Comparison of ENCODE assay signal across 16 cellular contexts in the genomic region with DNA sequence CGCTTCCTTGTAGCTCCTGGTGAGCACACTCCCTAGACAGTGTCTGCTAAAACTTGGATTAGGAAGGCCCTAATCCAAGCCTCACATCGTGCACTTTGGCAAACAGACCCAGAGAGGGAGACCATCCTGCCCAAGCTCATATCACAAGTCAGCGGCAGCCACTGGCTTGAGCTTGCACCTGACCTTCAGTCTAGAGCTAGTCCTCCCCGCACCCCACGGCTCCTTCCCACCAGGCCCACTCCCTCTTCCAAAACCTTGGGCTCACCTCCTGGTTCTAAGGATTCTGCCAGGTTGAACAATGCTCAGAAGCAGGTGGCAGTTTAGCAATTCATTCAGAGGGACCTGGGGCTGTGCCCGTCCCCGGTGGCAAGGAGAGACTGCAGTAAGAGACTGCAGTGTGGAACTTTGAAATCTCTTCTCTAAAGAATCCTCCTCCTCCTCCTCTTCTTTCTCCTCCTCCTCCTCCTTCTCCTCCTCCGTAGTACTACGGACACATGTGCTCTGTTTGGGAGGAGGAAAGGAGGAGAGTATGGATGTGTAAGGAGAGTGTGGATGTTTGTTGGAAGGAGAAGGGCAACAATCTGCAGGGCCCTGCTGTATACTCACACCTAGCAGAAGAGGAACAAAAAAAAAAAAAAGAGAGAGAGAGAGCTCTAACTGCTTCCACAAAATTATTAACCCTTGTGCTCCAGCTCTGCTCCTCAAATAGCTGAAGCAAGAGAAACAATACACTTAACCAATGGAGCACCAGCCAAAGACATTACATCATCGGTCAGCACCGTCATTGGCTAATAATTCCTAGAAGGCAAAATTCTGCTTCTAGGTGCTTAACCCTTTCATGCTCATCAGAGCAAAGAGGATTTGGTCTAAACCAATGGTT. TPM values are rescaled to one million over a fixed set of nuclear protein-coding genes. Genes with fewer than 3 reads are reported as not detected.
DNase-seq lines count a peak whose midpoint lies in the region; TF ChIP-seq lines count a peak whose summit lies in the region.
"Had no signal": no experiment of that assay in that cellular context is flagged by ENCODE, and none has a peak within 500 bp of the region (broad histone marks: within the 10 kb centered on the region; RNA-seq: fewer than 3 reads in every experiment).

No MANE protein-coding gene starts in this region.

- H3K4me1 Mint-ChIP-seq in activated CD4-positive, alpha-beta memory T cell treated with anti-CD3 and anti-CD28 coated beads, Interleukin-2, amount 10 ng/mL, durations not matched to agents 7 days and 5 days = no peaks in the 10 kb centered on the region

- H3K27me3 ChIP-seq in NT2/D1 (ENCODE audit: insufficient read depth, insufficient read length) (no peaks in the 10 kb centered on the region), iPS-18a (ENCODE audit: control insufficient read depth, insufficient read depth, low read length) (peaks cover 36% of the 10 kb centered on the region), uterus (peaks cover 0 to 23% of the 10 kb centered on the region in 2 donors)

- H3K4me1 ChIP-seq in HEK293 (ENCODE audit: control insufficient read depth, insufficient read depth, low read length) (no peaks in the 10 kb centered on the region; the same call in 1 of the 2 replicates), NT2/D1 (ENCODE audit: insufficient read depth, insufficient read length) (peaks cover 6% of the 10 kb centered on the region), iPS-18a (ENCODE audit: control insufficient read depth, low read depth, low read length) (peaks cover 67% of the 10 kb centered on the region), uterus (no peaks in the 10 kb centered on the region)
- H3K4me1 ChIP-seq: Caco-2, prostate gland had no signal

- CTCF ChIA-PET in HEK293 (lab: Yijun Ruan, JAX) = interaction anchor here (0.6 to 19.6 kb wide), 4 partner anchors 9 to 218 kb away, joined by 3 to 271 read pairs (median 4); no protein-coding TSS in a partner anchor
- CTCF ChIA-PET in activated CD4-positive, alpha-beta memory T cell treated with anti-CD3 and anti-CD28 coated beads, Interleukin-2, amount 10 ng/mL, durations not matched to agents 7 days and 5 days (lab: Charles Lee) = interaction anchor here (0.6 to 1.5 kb wide), 2 partner anchors 11 to 598 kb away, joined by 3 read pairs; no protein-coding TSS in a partner anchor

- H3K27ac ChIP-seq in HEK293 (ENCODE audit: extremely low read depth, low read depth, low read length) (no peak overlapping the region), iPS-18a (ENCODE audit: low read length) (no peak overlapping the region), uterus (no peak overlapping the region)
- H3K27ac ChIP-seq: heart right ventricle, prostate gland, SK-N-MC had no signal

- H3K9me3 Mint-ChIP-seq in activated CD4-positive, alpha-beta memory T cell treated with anti-CD3 and anti-CD28 coated beads, Interleukin-2, amount 10 ng/mL, durations not matched to agents 7 days and 5 days = no peaks in the 10 kb centered on the region

- H3K9me3 ChIP-seq in HEK293 (ENCODE audit: control insufficient read depth, insufficient read depth, low read depth, low read length) (no peaks in the 10 kb centered on the region), NT2/D1 (ENCODE audit: insufficient read depth, low read length) (no peaks in the 10 kb centered on the region), iPS-18a (ENCODE audit: control insufficient read depth, low read depth, low read length) (no peaks in the 10 kb centered on the region), uterus (no peaks in the 10 kb centered on the region)
- H3K9me3 ChIP-seq: Caco-2, heart right ventricle, prostate gland had no signal

- POLR2A ChIA-PET in HEK293 (lab: Yijun Ruan, JAX) = interaction anchor here (0.6 kb wide), 1 partner anchor 28 kb away, joined by 3 read pairs; no protein-coding TSS in a partner anchor
- POLR2A ChIA-PET in activated CD4-positive, alpha-beta memory T cell treated with anti-CD3 and anti-CD28 coated beads, Interleukin-2, amount 10 ng/mL, durations not matched to agents 7 days and 5 days (lab: Charles Lee) = no interaction called here

- H3K4me3 Mint-ChIP-seq in activated CD4-positive, alpha-beta memory T cell treated with anti-CD3 and anti-CD28 coated beads, Interleukin-2, amount 10 ng/mL, durations not matched to agents 7 days and 5 days = no peak overlapping the region
- H3K4me3 Mint-ChIP-seq: activated naive CD8-positive, alpha-beta T cell had no signal

- peaks cover 45% of the 10 kb centered on the region for H3K27me3 Mint-ChIP-seq in activated CD4-positive, alpha-beta memory T cell treated with anti-CD3 and anti-CD28 coated beads, Interleukin-2, amount 10 ng/mL, durations not matched to agents 7 days and 5 days

- DNase-seq in Ammon's horn (ENCODE audit: low spot score) = peak; percentile 44
- DNase-seq in NT2/D1 (ENCODE audit: low read depth, low spot score) = no peak
- DNase-seq in medulla oblongata (ENCODE audit: extremely low spot score) = no peak
- no peak for DNase-seq in RPMI8226
- no peak for DNase-seq in uterus
- DNase-seq in activated CD4-positive, alpha-beta memory T cell treated with anti-CD3 and anti-CD28 coated beads, Interleukin-2, amount 10 ng/mL, durations not matched to agents 7 days and 5 days = no peak
- DNase-seq: activated T-cell treated with anti-CD3 and anti-CD28 coated beads, Interleukin-2, amount 50 U/mL, for 1 hour; Caco-2; heart right ventricle; NCI-H1930 had no signal

- H3K9ac ChIP-seq in NT2/D1 (ENCODE audit: insufficient read length, low read depth) = peak overlapping the region; percentile 26
- peak overlapping the region; percentile 33 for H3K9ac ChIP-seq in iPS-18a (ENCODE audit: low read length)

- no peak overlapping the region for H3K4me3 ChIP-seq in HEK293 (ENCODE audit: low read depth, low read length)
- no peak overlapping the region for H3K4me3 ChIP-seq in NT2/D1 (ENCODE audit: insufficient read length, low read depth)
- H3K4me3 ChIP-seq in iPS-18a (ENCODE audit: low read length) = peak overlapping the region; percentile 47
- no peak overlapping the region for H3K4me3 ChIP-seq in uterus
- H3K4me3 ChIP-seq: heart right ventricle, prostate gland, SK-N-MC had no signal

- no peaks in the 10 kb centered on the region for H3K36me3 Mint-ChIP-seq in activated CD4-positive, alpha-beta memory T cell treated with anti-CD3 and anti-CD28 coated beads, Interleukin-2, amount 10 ng/mL, durations not matched to agents 7 days and 5 days (ENCODE audit: low read depth)
- H3K36me3 Mint-ChIP-seq: activated naive CD8-positive, alpha-beta T cell had no signal

- intact Hi-C loops in uterus (cut with DNase I; ENCODE audit: low total_unique reads) = no loop called here

- no peak for TF ChIP-seq CTCF in HEK293 (tag by site-specific recombination; IDR thresholded peaks at IDR 0.05)
- TF ChIP-seq CTCF in uterus (IDR thresholded peaks at IDR 0.05) = no peak

- no peak for TF ChIP-seq POLR2A in uterus (IDR thresholded peaks at IDR 0.05)

- H3K27ac Mint-ChIP-seq in activated CD4-positive, alpha-beta memory T cell treated with anti-CD3 and anti-CD28 coated beads, Interleukin-2, amount 10 ng/mL, durations not matched to agents 7 days and 5 days = no peak overlapping the region
- H3K27ac Mint-ChIP-seq: activated naive CD8-positive, alpha-beta T cell had no signal

- no peaks in the 10 kb centered on the region for H3K36me3 ChIP-seq in HEK293 (ENCODE audit: control insufficient read depth in 2 of 2, insufficient read depth in 1 of 2, low read length in 2 of 2)
- H3K36me3 ChIP-seq in NT2/D1 (ENCODE audit: insufficient read depth, insufficient read length, low read length) = peaks cover 3% of the 10 kb centered on the region
- H3K36me3 ChIP-seq in iPS-18a (ENCODE audit: control insufficient read depth, low read depth, low read length) = no peaks in the 10 kb centered on the region
- no peaks in the 10 kb centered on the region for H3K36me3 ChIP-seq in uterus
- H3K36me3 ChIP-seq: heart right ventricle, prostate gland had no signal

TF ChIP-seq in HEK293, 187 proteins besides CTCF, POLR2A, EP300 and RAD21 (continues in another document):
- no peak for TF ChIP-seq ZNF16 (tag by site-specific recombination; IDR thresholded peaks at IDR 0.05; ENCODE audit: low read depth)
- TF ChIP-seq ZNF266 (tag by site-specific recombination; IDR thresholded peaks at IDR 0.05; ENCODE audit: low read depth) = no peak
- no peak for TF ChIP-seq ZNF544 (tag by site-specific recombination; IDR thresholded peaks at IDR 0.05)
- no peak for TF ChIP-seq ZNF664 (tag by site-specific recombination; IDR thresholded peaks at IDR 0.05)
- TF ChIP-seq SCRT2 (tag by site-specific recombination; IDR thresholded peaks at IDR 0.05) = no peak
- TF ChIP-seq ZNF280D (tag by site-specific recombination; IDR thresholded peaks at IDR 0.05) = no peak

RNA-seq across cellular contexts. Expression of gene SYN3, which starts 6.0 kb away (rescaled TPM):
- 1 to 10 TPM in 2 of 4 donors, not detected in 2; 1.6 to 3.0 TPM for total RNA-seq in uterus
- total RNA-seq in activated CD4-positive, alpha-beta memory T cell treated with anti-CD3 and anti-CD28 coated beads, Interleukin-2, amount 10 ng/mL, durations not matched to agents 7 days and 5 days = not detected
- total RNA-seq: Caco-2, LHCN-M2 had no signal
